In genomic region chr14:100522616-100523021, GRCh38 we compare ENCODE assay signal across 17 cellular contexts.
DNase-seq lines count a peak whose midpoint lies in the region; ATAC-seq and TF ChIP-seq lines count a peak whose summit lies in the region.
"Had no signal": no experiment of that assay in that cellular context is flagged by ENCODE, and none has a peak within 500 bp of the region (broad histone marks: within the 10 kb centered on the region; RNA-seq: fewer than 3 reads in every experiment).

No MANE protein-coding gene starts in this region.

- no peaks in the 10 kb centered on the region for H3K4me1 Mint-ChIP-seq in activated T-cell treated with anti-CD3 and anti-CD28 coated beads, Interleukin-2, amount 50 U/mL, for 4 hours (ENCODE audit: low read depth)

- 68 to 91% (median 84%) methylated on average over 5 of the region's 5 CpGs for WGBS in spleen, 5 donors

- peaks cover 4% of the 10 kb centered on the region for H3K9me3 Mint-ChIP-seq in activated T-cell treated with anti-CD3 and anti-CD28 coated beads, Interleukin-2, amount 50 U/mL, for 4 hours

- no peak for ATAC-seq in activated T-cell treated with anti-CD3 and anti-CD28 coated beads, Interleukin-2, amount 50 U/mL, for 4 hours
- no peak for ATAC-seq in HG02973 (IDR thresholded peaks at IDR 0.05; ENCODE audit: unreplicated experiment)
- ATAC-seq: activated CD4-positive, CD25-positive, alpha-beta regulatory T cell treated with anti-CD3 and anti-CD28 coated beads, Interleukin-2, amount 50 U/mL, for 24 hours had no signal

- TF ChIP-seq CTCF in left ventricle myocardium inferior (IDR thresholded peaks at IDR 0.05; ENCODE audit: borderline replicate concordance) (no peak), spleen (IDR thresholded peaks at IDR 0.05 in 8 of 11, conservative IDR thresholded peaks at IDR 0.05 in 3 of 11) (no peak)

- H3K4me1 ChIP-seq in left ventricle myocardium inferior: no peaks in the 10 kb centered on the region
- H3K4me1 ChIP-seq in spleen: peaks cover 0 to 5% (median 0%) of the 10 kb centered on the region in 6 donors

- no peak overlapping the region for H3K4me3 Mint-ChIP-seq in activated T-cell treated with anti-CD3 and anti-CD28 coated beads, Interleukin-2, amount 50 U/mL, for 4 hours

- intact Hi-C loops in left ventricle myocardium inferior (cut with micrococcal nuclease): loop anchor here (10.0 kb wide), 1 partner anchor 108 kb away; no protein-coding TSS in a partner anchor
- intact Hi-C loops in spleen (cut with DNase I; ENCODE audit: low total_unique reads): no loop called here

- DNase-seq in activated T-cell treated with anti-CD3 and anti-CD28 coated beads, Interleukin-2, amount 50 U/mL, for 1 hour: peak; percentile 7
- DNase-seq in activated T-cell treated with anti-CD3 and anti-CD28 coated beads, Interleukin-2, amount 50 U/mL, for 4 hours: no peak
- DNase-seq in NCI-H2171 (lab: John Stamatoyannopoulos, UW) (peak; percentile 80), left ventricle myocardium inferior (peak; percentile 9), spleen (peak; percentile 28), RKO (ENCODE audit: low spot score) (no peak), AML-193 (lab: John Stamatoyannopoulos, UW) (no peak)
- DNase-seq: amniotic stem cell; Calu3; IMR-90; NCI-H1092; SK-N-SH; stimulated activated CD4-positive, alpha-beta T cell treated with anti-CD3 and anti-CD28 coated beads, Interleukin-1b, Interleukin-23, amount 100 ng/mL, for 48 hours; transverse colon had no signal

- no peaks in the 10 kb centered on the region for H3K27me3 Mint-ChIP-seq in activated T-cell treated with anti-CD3 and anti-CD28 coated beads, Interleukin-2, amount 50 U/mL, for 4 hours (ENCODE audit: low read depth)

- H3K36me3 Mint-ChIP-seq in activated T-cell treated with anti-CD3 and anti-CD28 coated beads, Interleukin-2, amount 50 U/mL, for 4 hours (ENCODE audit: insufficient read depth): peaks cover 1% of the 10 kb centered on the region

- H3K36me3 ChIP-seq in left ventricle myocardium inferior: peaks cover 18% of the 10 kb centered on the region
- peaks cover 0 to 22% (median 14%) of the 10 kb centered on the region in 6 donors for H3K36me3 ChIP-seq in spleen
- H3K36me3 ChIP-seq: transverse colon had no signal

- no peak overlapping the region for H3K27ac ChIP-seq in left ventricle myocardium inferior (replicated peaks)
- H3K27ac ChIP-seq in spleen: no peak overlapping the region
- H3K27ac ChIP-seq: coronary artery, transverse colon had no signal

- H3K9me3 ChIP-seq in left ventricle myocardium inferior (replicated peaks) (no peaks in the 10 kb centered on the region), spleen (peaks cover 0 to 6% (median 0%) of the 10 kb centered on the region in 8 donors)
- H3K9me3 ChIP-seq: SK-N-SH, transverse colon had no signal

- no peak for TF ChIP-seq POLR2A in spleen (IDR thresholded peaks at IDR 0.05)

- H3K27me3 ChIP-seq in left ventricle myocardium inferior (ENCODE audit: low read depth) (no peaks in the 10 kb centered on the region), spleen (replicated peaks in 1 of 7) (no peaks in the 10 kb centered on the region)
- H3K27me3 ChIP-seq: transverse colon had no signal

- H3K4me3 ChIP-seq in left ventricle myocardium inferior (no peak overlapping the region), spleen (no peak overlapping the region)
- H3K4me3 ChIP-seq: coronary artery, transverse colon had no signal

Comparison
In these comparisons a context has a peak if more than half of its experiments do, and no peak if none do; other contexts are left out.
1. DNase-seq: peak in activated T-cell treated with anti-CD3 and anti-CD28 coated beads, Interleukin-2, amount 50 U/mL, for 1 hour (single experiment), NCI-H2171 (single experiment), left ventricle myocardium inferior (single experiment) and spleen (single experiment); none in activated T-cell treated with anti-CD3 and anti-CD28 coated beads, Interleukin-2, amount 50 U/mL, for 4 hours (single experiment), RKO (single experiment) and AML-193 (0 of 2).